In the genomic region with DNA sequence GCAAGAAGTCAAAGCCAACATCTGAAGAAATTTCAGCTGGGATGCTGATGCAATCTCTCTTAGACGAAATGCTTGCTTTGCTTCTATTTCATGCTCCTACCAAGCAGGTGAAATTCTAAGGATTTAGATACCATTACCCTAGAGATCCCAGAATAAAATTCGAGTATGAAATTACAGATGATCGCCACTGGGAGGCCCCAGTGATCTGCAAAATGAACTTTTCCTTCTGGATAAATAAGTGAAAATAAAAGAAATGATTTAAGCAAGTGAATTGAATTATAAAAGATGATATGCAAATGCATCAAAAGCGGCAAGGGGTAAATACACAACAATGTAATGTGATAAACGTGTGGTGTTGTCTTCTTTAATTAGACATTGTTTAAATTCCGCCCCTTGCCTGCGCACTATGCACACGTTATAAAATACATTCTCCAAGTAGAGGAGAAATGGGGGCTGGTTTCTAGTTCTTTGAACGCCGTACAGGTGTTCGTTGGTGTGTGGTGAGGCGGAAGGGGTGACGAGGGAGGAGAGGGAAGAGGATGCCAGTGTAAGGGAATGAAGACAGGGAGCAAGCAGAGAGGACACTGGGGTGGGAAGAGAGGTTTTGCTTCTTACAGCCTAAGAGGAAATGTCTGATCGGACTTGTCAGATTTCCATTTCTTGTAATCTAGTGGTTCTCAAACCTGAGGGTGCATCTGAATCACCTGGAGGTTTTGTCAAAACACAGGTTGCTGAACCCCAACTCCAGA, we compare ENCODE assay signal across 8 cellular contexts. TPM values are rescaled to one million over a fixed set of nuclear protein-coding genes. Genes with fewer than 3 reads are reported as not detected.
DNase-seq lines count a peak whose midpoint lies in the region; ATAC-seq and TF ChIP-seq lines count a peak whose summit lies in the region.

No MANE protein-coding gene starts in this region.

- no peak overlapping the region for H3K27ac ChIP-seq in 22Rv1
- no peak overlapping the region for H3K27ac ChIP-seq in Panc1 (ENCODE audit: low read length)
- H3K27ac ChIP-seq in foreskin keratinocyte = no peak overlapping the region
- H3K27ac ChIP-seq in aorta (ENCODE audit: low read depth in 1 of 2, low read length in 2 of 2) = no peak overlapping the region

- no peak overlapping the region for H3K27ac Mint-ChIP-seq in activated naive CD8-positive, alpha-beta T cell treated with anti-CD3 and anti-CD28 coated beads, Interleukin-2, amount 50 U/mL, for 24 hours

- H3K4me1 ChIP-seq in Panc1 (ENCODE audit: control insufficient read depth, insufficient read depth, low read length) (no peaks in the 10 kb centered on the region), foreskin keratinocyte (peaks cover 32% of the 10 kb centered on the region), aorta (ENCODE audit: control insufficient read depth in 1 of 2, insufficient read depth in 2 of 2, low read length in 2 of 2) (no peaks in the 10 kb centered on the region)

- H3K36me3 ChIP-seq in Panc1 (ENCODE audit: control insufficient read depth, insufficient read depth, low read length) (no peaks in the 10 kb centered on the region), aorta (ENCODE audit: control insufficient read depth in 1 of 2, insufficient read depth in 2 of 2, low read length in 1 of 2) (no peaks in the 10 kb centered on the region)

- CTCF ChIA-PET in Panc1 (lab: Charles Lee) = no interaction called here

- peaks cover 2% of the 10 kb centered on the region for H3K27me3 Mint-ChIP-seq in activated naive CD8-positive, alpha-beta T cell treated with anti-CD3 and anti-CD28 coated beads, Interleukin-2, amount 50 U/mL, for 24 hours

- no peaks in the 10 kb centered on the region for H3K9me3 Mint-ChIP-seq in activated naive CD8-positive, alpha-beta T cell treated with anti-CD3 and anti-CD28 coated beads, Interleukin-2, amount 50 U/mL, for 24 hours

- no peak for ATAC-seq in Panc1
- peak; percentile 68 for ATAC-seq in foreskin keratinocyte
- no peak for ATAC-seq in GM21515 (IDR thresholded peaks at IDR 0.05; ENCODE audit: unreplicated experiment)
- no peak for ATAC-seq in aorta (ENCODE audit: low FRiP score)
- no peak for ATAC-seq in activated naive CD8-positive, alpha-beta T cell treated with anti-CD3 and anti-CD28 coated beads, Interleukin-2, amount 50 U/mL, for 24 hours

- no peaks in the 10 kb centered on the region for H3K36me3 Mint-ChIP-seq in activated naive CD8-positive, alpha-beta T cell treated with anti-CD3 and anti-CD28 coated beads, Interleukin-2, amount 50 U/mL, for 24 hours (ENCODE audit: low read depth)

- 52 to 57% methylated on average over 14 of the region's 14 CpGs for WGBS in aorta, 2 donors

- no TSS peak for BruUV-seq in Panc1 (replicated peaks; lab: Mats Ljungman, UMichigan)

- H3K27me3 ChIP-seq in Panc1 (ENCODE audit: control insufficient read depth, insufficient read depth, low read length) (no peaks in the 10 kb centered on the region), foreskin keratinocyte (no peaks in the 10 kb centered on the region), aorta (ENCODE audit: control insufficient read depth in 1 of 2, insufficient read depth in 2 of 2, low read length in 1 of 2) (no peaks in the 10 kb centered on the region)

- H3K9me3 ChIP-seq in Panc1 (ENCODE audit: control insufficient read depth, insufficient read depth, low read depth, low read length) (no peaks in the 10 kb centered on the region), aorta (ENCODE audit: control insufficient read depth, low read length) (no peaks in the 10 kb centered on the region)

- in situ Hi-C loops in Panc1 (cut with HindIII; ENCODE audit: low pct_unique_long_range_greater_than_20kb, low sequenced_read_pairs) = no loop called here

- TF ChIP-seq CTCF in 22Rv1 (IDR thresholded peaks at IDR 0.05) (peak; percentile 68), GM12872 (IDR thresholded peaks at IDR 0.05; ENCODE audit: insufficient read depth, low read depth, low read length) (peak; percentile 47; the same call in 2 of the 3 replicates), Panc1 (IDR thresholded peaks at IDR 0.05) (peak; percentile 45; the same call in 1 of the 2 replicates), foreskin keratinocyte (conservative IDR thresholded peaks at IDR 0.05) (peak; percentile 77)

- POLR2A ChIA-PET in Panc1 (lab: Charles Lee) = no interaction called here

- H3K4me1 Mint-ChIP-seq in activated naive CD8-positive, alpha-beta T cell treated with anti-CD3 and anti-CD28 coated beads, Interleukin-2, amount 50 U/mL, for 24 hours = no peaks in the 10 kb centered on the region

- no peak for DNase-seq in Panc1 (ENCODE audit: low read depth, low spot score)
- DNase-seq in foreskin keratinocyte = peak in 1 of 2 donors; percentile 56
- DNase-seq in epidermal melanocyte (ENCODE audit: insufficient read length, low spot score) = no peak
- DNase-seq in aorta = no peak
- no peak for DNase-seq in activated naive CD8-positive, alpha-beta T cell treated with anti-CD3 and anti-CD28 coated beads, Interleukin-2, amount 50 U/mL, for 24 hours

- intact Hi-C loops in Panc1 (cut with micrococcal nuclease; ENCODE audit: unreplicated experiment) (no loop called here), aorta (cut with DNase I) (no loop called here)

- H3K4me3 ChIP-seq in Panc1 (ENCODE audit: low read depth in 2 of 2, low read length in 2 of 2) (no peak overlapping the region), aorta (ENCODE audit: low read length in 2 of 2) (no peak overlapping the region)

- no peak overlapping the region for H3K4me3 Mint-ChIP-seq in activated naive CD8-positive, alpha-beta T cell treated with anti-CD3 and anti-CD28 coated beads, Interleukin-2, amount 50 U/mL, for 24 hours

RNA-seq across cellular contexts. Expression of gene ERCC5, which starts 58.0 kb away (rescaled TPM):
- total RNA-seq in Panc1 (2021; ENCODE audit: unreplicated experiment) (19.6 TPM), foreskin keratinocyte (65.3 and 65.4 TPM in 2 replicates), aorta (10 to 100 TPM; 30.5 to 53.4 TPM)
- 9.1 TPM for polyA plus RNA-seq in Panc1 (2012; ENCODE audit: insufficient read length)
- polyA plus RNA-seq in foreskin keratinocyte (39.5 and 41.4 TPM in 2 replicates), aorta (10 to 100 TPM; 25.8 to 81.8 TPM)
